Comparison of ENCODE assay signal across 17 cellular contexts in the genomic region with DNA sequence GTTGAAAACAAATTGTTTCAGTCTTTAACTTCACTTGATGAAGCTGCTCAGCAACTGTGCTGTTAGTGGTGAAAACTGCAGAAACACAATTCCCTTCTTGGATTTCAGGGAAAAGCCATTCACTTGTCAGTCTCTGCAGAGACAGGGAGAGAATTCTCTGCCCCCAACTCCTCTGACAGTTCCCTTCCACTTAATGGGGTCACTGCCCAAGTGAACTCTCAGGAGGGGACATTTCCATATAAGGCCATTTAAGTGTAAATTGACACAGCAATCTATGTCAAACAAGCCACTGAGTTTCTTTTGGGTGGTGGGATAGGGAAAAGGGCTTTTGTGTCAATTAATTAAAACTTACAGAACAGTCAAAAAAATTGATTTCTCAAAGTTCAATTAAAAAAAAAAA. TPM values are rescaled to one million over a fixed set of nuclear protein-coding genes. Genes with fewer than 3 reads are reported as not detected.
A peak's percentile ranks its signal among the peaks of the same experiment; 100 is the strongest.
DNase-seq lines count a peak whose midpoint lies in the region; ATAC-seq and TF ChIP-seq lines count a peak whose summit lies in the region.
"Had no signal": no experiment of that assay in that cellular context is flagged by ENCODE, and none has a peak within 500 bp of the region (broad histone marks: within the 10 kb centered on the region; RNA-seq: fewer than 3 reads in every experiment).

No MANE protein-coding gene starts in this region.

- DNase-seq in cardiac muscle cell (ENCODE audit: low read depth in 1 of 2, low spot score in 1 of 2): no peak
- DNase-seq in heart right ventricle: no peak
- DNase-seq in endodermal cell: no peak
- DNase-seq in neural progenitor cell (ENCODE audit: low spot score): peak; percentile 59
- DNase-seq in 8988T: no peak
- no peak for DNase-seq in H7
- DNase-seq: CD4-positive, alpha-beta memory T cell; DMS153; DMS79; GDM1; GM23248; H9 had no signal

- H4K20me1 ChIP-seq in neural progenitor cell (ENCODE audit: low read depth): peaks cover 7% of the 10 kb centered on the region
- H4K20me1 ChIP-seq: BLaER1 had no signal

- H3K27ac Mint-ChIP-seq in endodermal cell (peak overlapping the region; percentile 39), neural progenitor cell (peak overlapping the region; percentile 40)
- H3K27ac Mint-ChIP-seq: CD14-positive monocyte had no signal

- H3K9ac ChIP-seq in endodermal cell (ENCODE audit: extremely low read depth, low read length, poor library complexity, severe bottlenecking) (no peak overlapping the region), neural progenitor cell (no peak overlapping the region)
- H3K9ac ChIP-seq: BLaER1, GM23248 had no signal

- H2AFZ ChIP-seq in neural progenitor cell (replicated peaks): no peak overlapping the region
- H2AFZ ChIP-seq: GM23248 had no signal

- H3K36me3 ChIP-seq in cardiac muscle cell (peaks cover 41% of the 10 kb centered on the region), heart right ventricle (peaks cover 0 to 79% (median 29%) of the 10 kb centered on the region in 9 donors), endodermal cell (ENCODE audit: control insufficient read depth, insufficient read depth, low read length) (peaks cover 76% of the 10 kb centered on the region), neural progenitor cell (peaks cover 21% of the 10 kb centered on the region), H7 (replicated peaks; ENCODE audit: control insufficient read depth, insufficient read depth, low read length) (peaks cover 6% of the 10 kb centered on the region)

- no peaks in the 10 kb centered on the region for H3K79me2 ChIP-seq in neural progenitor cell (ENCODE audit: low read depth)

- H3K4me3 Mint-ChIP-seq in endodermal cell: no peak overlapping the region
- no peak overlapping the region for H3K4me3 Mint-ChIP-seq in neural progenitor cell
- H3K4me3 Mint-ChIP-seq: CD14-positive monocyte; CD4-positive, alpha-beta memory T cell; H9 had no signal

- peak overlapping the region; percentile 77 for H3K27ac ChIP-seq in cardiac muscle cell
- H3K27ac ChIP-seq in heart right ventricle: no peak overlapping the region
- no peak overlapping the region for H3K27ac ChIP-seq in endodermal cell (ENCODE audit: low read depth, low read length)
- H3K27ac ChIP-seq in neural progenitor cell: peak overlapping the region; percentile 59
- H3K27ac ChIP-seq: 22Rv1, BLaER1, GM23248 had no signal

- intact Hi-C loops in heart right ventricle (cut with DNase I): no loop called here

- no peak for TF ChIP-seq CTCF in cardiac muscle cell (IDR thresholded peaks at IDR 0.05; ENCODE audit: low read depth, low read length)
- no peak for TF ChIP-seq CTCF in heart right ventricle (IDR thresholded peaks at IDR 0.05)
- TF ChIP-seq CTCF in endodermal cell (conservative IDR thresholded peaks at IDR 0.05): no peak
- TF ChIP-seq CTCF in neural progenitor cell (IDR thresholded peaks at IDR 0.05): no peak

- H3K4me3 ChIP-seq in cardiac muscle cell: no peak overlapping the region
- H3K4me3 ChIP-seq in heart right ventricle: no peak overlapping the region
- H3K4me3 ChIP-seq in endodermal cell (ENCODE audit: low read length): no peak overlapping the region
- no peak overlapping the region for H3K4me3 ChIP-seq in neural progenitor cell
- H3K4me3 ChIP-seq in H7 (ENCODE audit: insufficient read depth, low read depth, low read length): no peak overlapping the region
- H3K4me3 ChIP-seq: BLaER1, GM23248 had no signal

- peaks cover 5% of the 10 kb centered on the region for H3K4me1 Mint-ChIP-seq in endodermal cell
- H3K4me1 Mint-ChIP-seq in neural progenitor cell: peaks cover 14% of the 10 kb centered on the region
- H3K4me1 Mint-ChIP-seq: CD14-positive monocyte had no signal

- ATAC-seq in heart right ventricle: no peak
- no peak for ATAC-seq in HG03469 (IDR thresholded peaks at IDR 0.05; ENCODE audit: unreplicated experiment)

- H3K27me3 Mint-ChIP-seq in endodermal cell (ENCODE audit: insufficient read depth) (no peaks in the 10 kb centered on the region), neural progenitor cell (ENCODE audit: insufficient read depth, low read depth) (no peaks in the 10 kb centered on the region)
- H3K27me3 Mint-ChIP-seq: CD4-positive, alpha-beta memory T cell had no signal

- H3K9me3 ChIP-seq in cardiac muscle cell (ENCODE audit: low read depth) (no peaks in the 10 kb centered on the region), heart right ventricle (no peaks in the 10 kb centered on the region), endodermal cell (ENCODE audit: control insufficient read depth, low read length) (no peaks in the 10 kb centered on the region), neural progenitor cell (ENCODE audit: low read depth) (no peaks in the 10 kb centered on the region)
- H3K9me3 ChIP-seq: BLaER1 had no signal

- H3K36me3 Mint-ChIP-seq in endodermal cell (ENCODE audit: low read depth) (peaks cover 59% of the 10 kb centered on the region), neural progenitor cell (peaks cover 26% of the 10 kb centered on the region)

- no peaks in the 10 kb centered on the region for H3F3A ChIP-seq in neural progenitor cell (ENCODE audit: low read depth)

- H3K4me1 ChIP-seq in cardiac muscle cell (ENCODE audit: low read depth): peaks cover 25% of the 10 kb centered on the region
- no peaks in the 10 kb centered on the region for H3K4me1 ChIP-seq in heart right ventricle
- H3K4me1 ChIP-seq in endodermal cell (ENCODE audit: control insufficient read depth, insufficient read depth, low read length): no peaks in the 10 kb centered on the region
- peaks cover 20% of the 10 kb centered on the region for H3K4me1 ChIP-seq in neural progenitor cell
- H3K4me1 ChIP-seq: BLaER1 had no signal

- peak overlapping the region; percentile 63 for H3K4me2 ChIP-seq in neural progenitor cell
- H3K4me2 ChIP-seq: BLaER1 had no signal

- H3K9me3 Mint-ChIP-seq in endodermal cell (no peaks in the 10 kb centered on the region), neural progenitor cell (no peaks in the 10 kb centered on the region)
- H3K9me3 Mint-ChIP-seq: H9 had no signal

- H3K27me3 ChIP-seq in cardiac muscle cell: no peaks in the 10 kb centered on the region
- no peaks in the 10 kb centered on the region for H3K27me3 ChIP-seq in heart right ventricle
- H3K27me3 ChIP-seq in endodermal cell (ENCODE audit: control insufficient read depth, insufficient read depth, low read length, poor library complexity, severe bottlenecking): no peaks in the 10 kb centered on the region
- H3K27me3 ChIP-seq in neural progenitor cell: no peaks in the 10 kb centered on the region
- H3K27me3 ChIP-seq in H7 (ENCODE audit: control insufficient read depth, insufficient read depth, low read length): no peaks in the 10 kb centered on the region
- H3K27me3 ChIP-seq: BLaER1 had no signal

RNA-seq across cellular contexts. Expression of a gene that starts 51.4 kb away (rescaled TPM):
- total RNA-seq in cardiac muscle cell (0.04 TPM in 1 of 2 replicates, not detected in the other), heart right ventricle (1 to 10 TPM in 2 of 10 donors, under 1 TPM in 6, not detected in 2; 0.13 to 1.8 (median 0.60) TPM), endodermal cell (under 1 TPM; 0.11 to 0.18 TPM), neural progenitor cell (ENCODE audit: low replicate concordance) (0.97 and 1.4 TPM in 2 replicates)
- polyA plus RNA-seq in cardiac muscle cell (not detected in 2 replicates), heart right ventricle (1 to 10 TPM in 1 of 2 donors, under 1 TPM in 1; 0.73 to 1.0 TPM)
- 55.8 TPM for polyA plus RNA-seq in endodermal cell (2013, experiment 1 of 2)
- 55.3 TPM for polyA plus RNA-seq in endodermal cell (2013, experiment 2 of 2)
- total RNA-seq in H7 (2014; rRNA removed; shearing (Covaris generic)): 0.70 and 1.0 TPM in 2 replicates
- total RNA-seq: CD4-positive, alpha-beta memory T cell had no signal
- polyA plus RNA-seq: AG04450; CD4-positive, alpha-beta memory T cell had no signal

Comparison
In these comparisons a context has a peak if more than half of its experiments do, and no peak if none do; other contexts are left out.
1. H3K27ac ChIP-seq: peak in cardiac muscle cell (single experiment) and neural progenitor cell (single experiment); none in heart right ventricle (0 of 10) and endodermal cell (single experiment).